9 cellular contexts compared by ENCODE assay signal in genomic region chr3:66037986-66038369, GRCh38. TPM values are rescaled to one million over a fixed set of nuclear protein-coding genes. Genes with fewer than 3 reads are reported as not detected.
DNase-seq lines count a peak whose midpoint lies in the region; FAIRE-seq and TF ChIP-seq lines count a peak whose summit lies in the region.
"Had no signal": no experiment of that assay in that cellular context is flagged by ENCODE, and none has a peak within 500 bp of the region (broad histone marks: within the 10 kb centered on the region; RNA-seq: fewer than 3 reads in every experiment).

No MANE protein-coding gene starts in this region.

- H4K20me1 ChIP-seq in astrocyte (ENCODE audit: insufficient read depth, low read length): peaks cover 36% of the 10 kb centered on the region

- H3K4me1 ChIP-seq in astrocyte (ENCODE audit: insufficient read depth, low read length) (peaks cover 41% of the 10 kb centered on the region), kidney (ENCODE audit: control insufficient read depth in 1 of 2, insufficient read depth in 1 of 2, low read depth in 1 of 2, low read length in 2 of 2) (peaks cover 0 to 13% of the 10 kb centered on the region in 2 donors), subcutaneous abdominal adipose tissue (ENCODE audit: control insufficient read depth in 5 of 5, insufficient read depth in 5 of 5, low read length in 5 of 5) (peaks cover 0 to 46% (median 39%) of the 10 kb centered on the region in 5 donors)

- peak overlapping the region; percentile 90 for H3K27ac ChIP-seq in astrocyte (ENCODE audit: low read depth, low read length)
- H3K27ac ChIP-seq in kidney (ENCODE audit: low read depth in 2 of 2, low read length in 2 of 2): peak overlapping the region; percentile 95 to 96
- H3K27ac ChIP-seq in subcutaneous abdominal adipose tissue (ENCODE audit: low read depth, low read length): peak overlapping the region; percentile 94

- intact Hi-C loops in kidney (cut with DNase I): no loop called here

- H3K27me3 ChIP-seq in H7 (ENCODE audit: control insufficient read depth, insufficient read depth, low read length): no peaks in the 10 kb centered on the region
- no peaks in the 10 kb centered on the region for H3K27me3 ChIP-seq in astrocyte (ENCODE audit: insufficient read depth, low read length)
- H3K27me3 ChIP-seq in subcutaneous abdominal adipose tissue (ENCODE audit: control insufficient read depth in 5 of 5, insufficient read depth in 4 of 5, low read length in 5 of 5): no peaks in the 10 kb centered on the region

- FAIRE-seq in astrocyte (lab: Jason Lieb, UNC) (no peak), kidney (lab: Jason Lieb, UNC) (no peak)
- FAIRE-seq: islet of Langerhans had no signal

- H3K36me3 ChIP-seq in H7 (replicated peaks; ENCODE audit: control insufficient read depth, insufficient read depth, low read length) (no peaks in the 10 kb centered on the region), astrocyte (ENCODE audit: insufficient read depth, low read length) (no peaks in the 10 kb centered on the region), kidney (ENCODE audit: control insufficient read depth in 1 of 2, insufficient read depth in 2 of 2, low read length in 2 of 2) (no peaks in the 10 kb centered on the region), subcutaneous abdominal adipose tissue (ENCODE audit: control insufficient read depth in 5 of 5, insufficient read depth in 5 of 5, low read length in 5 of 5) (no peaks in the 10 kb centered on the region)

- H3K4me3 ChIP-seq in H7 (ENCODE audit: insufficient read depth, low read depth, low read length) (peak overlapping the region; percentile 68), astrocyte (ENCODE audit: insufficient read depth, low read depth, low read length) (peak overlapping the region; percentile 88), kidney (ENCODE audit: low read length in 2 of 2) (peak overlapping the region; percentile 82 to 97), subcutaneous abdominal adipose tissue (ENCODE audit: low read depth in 1 of 5, low read length in 5 of 5) (peak overlapping the region; percentile 69 to 98 (median 83))

- H3K9ac ChIP-seq in astrocyte (ENCODE audit: low read length): peak overlapping the region; percentile 90
- peak overlapping the region; percentile 79 to 88 for H3K9ac ChIP-seq in kidney (ENCODE audit: low read length in 2 of 2)
- peak overlapping the region; percentile 79 to 93 (median 87) for H3K9ac ChIP-seq in subcutaneous abdominal adipose tissue (ENCODE audit: low read length in 5 of 5)

- H3K4me2 ChIP-seq in astrocyte (ENCODE audit: low read length): peak overlapping the region; percentile 99

- H3K36me3 Mint-ChIP-seq in astrocyte (ENCODE audit: low read depth, unreplicated experiment): no peaks in the 10 kb centered on the region

- peak overlapping the region; percentile 79 for H2AFZ ChIP-seq in astrocyte (ENCODE audit: low read depth, low read length)

- peak; percentile 9 for DNase-seq in Ammon's horn (ENCODE audit: low spot score)
- DNase-seq in H7: peak; percentile 65
- no peak for DNase-seq in astrocyte (ENCODE audit: low read depth)
- DNase-seq in kidney: peak; percentile 76
- no peak for DNase-seq in NCI-H226
- no peak for DNase-seq in activated CD4-positive, CD25-positive, alpha-beta regulatory T cell (lab: John Stamatoyannopoulos, UW)
- no peak for DNase-seq in EL

- H3K4me1 Mint-ChIP-seq in astrocyte (ENCODE audit: low read depth, unreplicated experiment): peaks cover 28% of the 10 kb centered on the region

- H3K27ac Mint-ChIP-seq in astrocyte (ENCODE audit: unreplicated experiment): peak overlapping the region; percentile 90

- H3K9me3 ChIP-seq in astrocyte (ENCODE audit: insufficient read depth, low read depth, low read length) (no peaks in the 10 kb centered on the region), kidney (ENCODE audit: control insufficient read depth in 1 of 2, low read length in 2 of 2) (no peaks in the 10 kb centered on the region), subcutaneous abdominal adipose tissue (ENCODE audit: control insufficient read depth in 5 of 5, low read length in 5 of 5) (no peaks in the 10 kb centered on the region)

- H3K9me3 Mint-ChIP-seq in astrocyte (ENCODE audit: unreplicated experiment): no peaks in the 10 kb centered on the region

- peaks cover 51% of the 10 kb centered on the region for H3K79me2 ChIP-seq in astrocyte (ENCODE audit: insufficient read depth, low read length)

- peak overlapping the region; percentile 98 for H3K4me3 Mint-ChIP-seq in astrocyte (ENCODE audit: unreplicated experiment)

- no peak for TF ChIP-seq CTCF in astrocyte (IDR thresholded peaks at IDR 0.05; ENCODE audit: insufficient read depth, low read depth, low read length)
- no peak for TF ChIP-seq CTCF in kidney (IDR thresholded peaks at IDR 0.05; ENCODE audit: borderline replicate concordance, extremely low read depth, insufficient read depth)

- H3K27me3 Mint-ChIP-seq in astrocyte (ENCODE audit: low read depth, unreplicated experiment): no peaks in the 10 kb centered on the region

RNA-seq across cellular contexts. Expression of gene MAGI1, which starts 0.7 kb away (rescaled TPM):
- 26.4 and 34.8 TPM in 2 replicates for total RNA-seq in H7 (2014; rRNA removed; shearing (Covaris generic))
- total RNA-seq in astrocyte: 27.4 and 31.8 TPM in 2 replicates
- total RNA-seq in kidney: 42.8 TPM
- 8.2 TPM for polyA plus RNA-seq in kidney (ENCODE audit: insufficient read depth, low read depth, low replicate concordance)

Comparison
In these comparisons a context has a peak if more than half of its experiments do, and no peak if none do; other contexts are left out.
1. DNase-seq: peak in Ammon's horn (single experiment), H7 (single experiment) and kidney (single experiment); none in astrocyte (single experiment), NCI-H226 (single experiment), activated CD4-positive, CD25-positive, alpha-beta regulatory T cell (0 of 4) and EL (single experiment).
2. Peak in every context shown above with its lines, with median percentiles within 50 percentile points of each other: H3K4me3 ChIP-seq, H3K27ac ChIP-seq and H3K9ac ChIP-seq.